ENCODE assay signal across 1 cellular context in the genomic region with DNA sequence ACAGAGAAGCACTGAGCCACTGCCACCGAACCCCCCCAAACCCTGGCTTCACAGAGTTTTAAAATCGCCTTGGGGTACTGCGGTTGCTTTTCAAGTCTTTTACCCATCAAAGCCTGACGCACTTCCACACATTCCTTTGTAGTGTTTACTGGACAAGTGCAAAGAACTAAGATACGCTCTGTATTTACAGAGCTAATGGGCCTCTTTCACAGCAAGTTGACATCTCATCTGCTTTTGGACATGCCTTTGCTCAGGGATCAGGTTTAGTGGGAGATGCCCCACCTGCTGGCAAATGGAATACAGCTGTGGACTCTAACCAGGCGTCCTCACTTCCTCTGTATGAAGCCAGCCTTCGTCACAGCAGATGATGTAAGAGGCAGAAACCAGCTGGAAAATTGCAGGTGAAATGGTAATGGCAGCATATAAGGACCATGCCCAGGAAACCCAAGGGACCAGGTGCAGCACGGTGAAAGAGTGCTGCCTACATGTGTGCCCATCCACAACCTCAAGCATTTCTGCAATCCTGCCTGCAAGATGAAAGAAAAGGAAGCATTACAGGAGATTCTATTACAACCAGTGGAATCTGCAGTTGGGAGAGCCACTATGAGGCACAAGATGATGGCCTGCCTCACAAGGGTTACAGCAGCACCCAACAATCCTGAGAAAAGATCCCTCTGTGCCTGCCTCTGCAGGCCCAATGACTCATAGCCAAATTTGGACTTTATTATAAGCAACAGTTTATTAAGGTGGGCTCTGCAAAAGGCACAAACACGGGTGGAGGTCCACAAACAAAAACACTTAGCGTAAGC.
TF ChIP-seq lines count a peak whose summit lies in the region.

No MANE protein-coding gene starts in this region.

TF ChIP-seq in HepG2, 621 proteins besides CTCF, POLR2A, EP300 and RAD21 (continued from another document and continues in another):
- TF ChIP-seq, protein P1, sequence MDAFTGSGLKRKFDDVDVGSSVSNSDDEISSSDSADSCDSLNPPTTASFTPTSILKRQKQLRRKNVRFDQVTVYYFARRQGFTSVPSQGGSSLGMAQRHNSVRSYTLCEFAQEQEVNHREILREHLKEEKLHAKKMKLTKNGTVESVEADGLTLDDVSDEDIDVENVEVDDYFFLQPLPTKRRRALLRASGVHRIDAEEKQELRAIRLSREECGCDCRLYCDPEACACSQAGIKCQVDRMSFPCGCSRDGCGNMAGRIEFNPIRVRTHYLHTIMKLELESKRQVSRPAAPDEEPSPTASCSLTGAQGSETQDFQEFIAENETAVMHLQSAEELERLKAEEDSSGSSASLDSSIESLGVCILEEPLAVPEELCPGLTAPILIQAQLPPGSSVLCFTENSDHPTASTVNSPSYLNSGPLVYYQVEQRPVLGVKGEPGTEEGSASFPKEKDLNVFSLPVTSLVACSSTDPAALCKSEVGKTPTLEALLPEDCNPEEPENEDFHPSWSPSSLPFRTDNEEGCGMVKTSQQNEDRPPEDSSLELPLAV (CRISPR knock-in tag; conservative IDR thresholded peaks at IDR 0.05; ENCODE audit: low read depth): no peak
- TF ChIP-seq ZNF12 (CRISPR knock-in tag; IDR thresholded peaks at IDR 0.05) (0 out of 2 replicates have a peak, but pooled peaks have one; percentile 36), PRDM10 (CRISPR knock-in tag; IDR thresholded peaks at IDR 0.05; ENCODE audit: low read depth) (no peak), MYNN (CRISPR knock-in tag; IDR thresholded peaks at IDR 0.05; ENCODE audit: low read depth) (0 out of 2 replicates have a peak, but pooled peaks have one; percentile 50), LCORL (IDR thresholded peaks at IDR 0.05) (peak; percentile 44; the same call in 1 of the 2 replicates), LCORL (CRISPR knock-in tag; IDR thresholded peaks at IDR 0.05) (peak; percentile 96), CC2D1A (CRISPR knock-in tag; IDR thresholded peaks at IDR 0.05) (no peak), ZNF549 (CRISPR knock-in tag; IDR thresholded peaks at IDR 0.05) (no peak), ZNF34 (CRISPR knock-in tag; IDR thresholded peaks at IDR 0.05; ENCODE audit: borderline replicate concordance) (no peak), KMT2A (CRISPR knock-in tag; IDR thresholded peaks at IDR 0.05) (peak; percentile 21; the same call in 1 of the 2 replicates), YEATS2 (CRISPR knock-in tag; IDR thresholded peaks at IDR 0.05; ENCODE audit: borderline replicate concordance) (no peak), ATF1 (CRISPR knock-in tag; IDR thresholded peaks at IDR 0.05) (peak; percentile 81), ZNF256 (CRISPR knock-in tag; conservative IDR thresholded peaks at IDR 0.05) (no peak), KLF9 (CRISPR knock-in tag; IDR thresholded peaks at IDR 0.05; ENCODE audit: low read depth) (no peak), ADNP (CRISPR knock-in tag; IDR thresholded peaks at IDR 0.05) (no peak), HOXA9 (CRISPR knock-in tag; IDR thresholded peaks at IDR 0.05; ENCODE audit: borderline replicate concordance) (no peak), ZBTB49 (CRISPR knock-in tag; IDR thresholded peaks at IDR 0.05; ENCODE audit: borderline replicate concordance) (no peak), ZNF335 (CRISPR knock-in tag; IDR thresholded peaks at IDR 0.05) (no peak), RBAK (CRISPR knock-in tag; IDR thresholded peaks at IDR 0.05) (0 out of 2 replicates have a peak, but pooled peaks have one; percentile 43), ZNF205 (CRISPR knock-in tag; IDR thresholded peaks at IDR 0.05) (0 out of 2 replicates have a peak, but pooled peaks have one; percentile 77), ZNF138 (CRISPR knock-in tag; IDR thresholded peaks at IDR 0.05; ENCODE audit: low read depth) (no peak), EZH2 (conservative IDR thresholded peaks at IDR 0.05; ENCODE audit: low read depth, low read length) (no peak), GATA4 (IDR thresholded peaks at IDR 0.05; ENCODE audit: borderline replicate concordance, low read depth) (peak; percentile 91), JUN (CRISPR knock-in tag; IDR thresholded peaks at IDR 0.05) (no peak), SIX4 (CRISPR knock-in tag; IDR thresholded peaks at IDR 0.05) (peak; percentile 86), ELF4 (CRISPR knock-in tag; IDR thresholded peaks at IDR 0.05; ENCODE audit: borderline replicate concordance) (no peak; the same call in 1 of the 2 replicates), MEIS2 (CRISPR knock-in tag; IDR thresholded peaks at IDR 0.05) (peak; percentile 95), SIX1 (CRISPR knock-in tag; IDR thresholded peaks at IDR 0.05; ENCODE audit: borderline replicate concordance) (peak; percentile 88; the same call in 1 of the 2 replicates), PRMT3 (CRISPR knock-in tag; IDR thresholded peaks at IDR 0.05; ENCODE audit: borderline replicate concordance, low read depth) (no peak), ZNF282 (IDR thresholded peaks at IDR 0.05; ENCODE audit: partially characterized antibody) (no peak), ZSCAN12 (CRISPR knock-in tag; IDR thresholded peaks at IDR 0.05) (no peak), ATF6 (CRISPR knock-in tag; conservative IDR thresholded peaks at IDR 0.05) (no peak), NFE2 (CRISPR knock-in tag; IDR thresholded peaks at IDR 0.05) (no peak), ZNF124 (CRISPR knock-in tag; IDR thresholded peaks at IDR 0.05) (no peak), ZNF24 (IDR thresholded peaks at IDR 0.05) (no peak), ZFP36 (IDR thresholded peaks at IDR 0.05; ENCODE audit: borderline replicate concordance, low read depth, low read length, partially characterized antibody) (no peak), BRF2 (CRISPR knock-in tag; IDR thresholded peaks at IDR 0.05) (peak; percentile 52; the same call in 1 of the 2 replicates), NR1H2 (CRISPR knock-in tag; IDR thresholded peaks at IDR 0.05; ENCODE audit: borderline replicate concordance, low read depth) (no peak)
- TF ChIP-seq, protein P2, sequence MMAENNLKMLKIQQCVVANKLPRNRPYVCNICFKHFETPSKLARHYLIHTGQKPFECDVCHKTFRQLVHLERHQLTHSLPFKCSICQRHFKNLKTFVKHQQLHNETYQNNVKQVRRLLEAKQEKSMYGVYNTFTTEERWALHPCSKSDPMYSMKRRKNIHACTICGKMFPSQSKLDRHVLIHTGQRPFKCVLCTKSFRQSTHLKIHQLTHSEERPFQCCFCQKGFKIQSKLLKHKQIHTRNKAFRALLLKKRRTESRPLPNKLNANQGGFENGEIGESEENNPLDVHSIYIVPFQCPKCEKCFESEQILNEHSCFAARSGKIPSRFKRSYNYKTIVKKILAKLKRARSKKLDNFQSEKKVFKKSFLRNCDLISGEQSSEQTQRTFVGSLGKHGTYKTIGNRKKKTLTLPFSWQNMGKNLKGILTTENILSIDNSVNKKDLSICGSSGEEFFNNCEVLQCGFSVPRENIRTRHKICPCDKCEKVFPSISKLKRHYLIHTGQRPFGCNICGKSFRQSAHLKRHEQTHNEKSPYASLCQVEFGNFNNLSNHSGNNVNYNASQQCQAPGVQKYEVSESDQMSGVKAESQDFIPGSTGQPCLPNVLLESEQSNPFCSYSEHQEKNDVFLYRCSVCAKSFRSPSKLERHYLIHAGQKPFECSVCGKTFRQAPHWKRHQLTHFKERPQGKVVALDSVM (CRISPR knock-in tag; IDR thresholded peaks at IDR 0.05): peak; percentile 48; the same call in 1 of the 2 replicates
- TF ChIP-seq, protein P3, sequence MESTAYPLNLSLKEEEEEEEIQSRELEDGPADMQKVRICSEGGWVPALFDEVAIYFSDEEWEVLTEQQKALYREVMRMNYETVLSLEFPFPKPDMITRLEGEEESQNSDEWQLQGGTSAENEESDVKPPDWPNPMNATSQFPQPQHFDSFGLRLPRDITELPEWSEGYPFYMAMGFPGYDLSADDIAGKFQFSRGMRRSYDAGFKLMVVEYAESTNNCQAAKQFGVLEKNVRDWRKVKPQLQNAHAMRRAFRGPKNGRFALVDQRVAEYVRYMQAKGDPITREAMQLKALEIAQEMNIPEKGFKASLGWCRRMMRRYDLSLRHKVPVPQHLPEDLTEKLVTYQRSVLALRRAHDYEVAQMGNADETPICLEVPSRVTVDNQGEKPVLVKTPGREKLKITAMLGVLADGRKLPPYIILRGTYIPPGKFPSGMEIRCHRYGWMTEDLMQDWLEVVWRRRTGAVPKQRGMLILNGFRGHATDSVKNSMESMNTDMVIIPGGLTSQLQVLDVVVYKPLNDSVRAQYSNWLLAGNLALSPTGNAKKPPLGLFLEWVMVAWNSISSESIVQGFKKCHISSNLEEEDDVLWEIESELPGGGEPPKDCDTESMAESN (CRISPR knock-in tag; conservative IDR thresholded peaks at IDR 0.05): peak; percentile 85
- TF ChIP-seq, protein P4, sequence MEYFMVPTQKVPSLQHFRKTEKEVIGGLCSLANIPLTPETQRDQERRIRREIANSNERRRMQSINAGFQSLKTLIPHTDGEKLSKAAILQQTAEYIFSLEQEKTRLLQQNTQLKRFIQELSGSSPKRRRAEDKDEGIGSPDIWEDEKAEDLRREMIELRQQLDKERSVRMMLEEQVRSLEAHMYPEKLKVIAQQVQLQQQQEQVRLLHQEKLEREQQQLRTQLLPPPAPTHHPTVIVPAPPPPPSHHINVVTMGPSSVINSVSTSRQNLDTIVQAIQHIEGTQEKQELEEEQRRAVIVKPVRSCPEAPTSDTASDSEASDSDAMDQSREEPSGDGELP (IDR thresholded peaks at IDR 0.05; ENCODE audit: borderline replicate concordance, low read depth): peak; percentile 98
